Comparison of ENCODE assay signal across 17 cellular contexts in genomic region chr12:56867216-56867615, GRCh38.
DNase-seq lines count a peak whose midpoint lies in the region; ATAC-seq, FAIRE-seq and TF ChIP-seq lines count a peak whose summit lies in the region.
"Had no signal": no experiment of that assay in that cellular context is flagged by ENCODE, and none has a peak within 500 bp of the region (broad histone marks: within the 10 kb centered on the region; RNA-seq: fewer than 3 reads in every experiment).

No MANE protein-coding gene starts in this region.

- H3K79me2 ChIP-seq in GM23338 (replicated peaks; ENCODE audit: insufficient read depth) (no peaks in the 10 kb centered on the region), K562 (ENCODE audit: control insufficient read depth, insufficient read depth, low read length) (no peaks in the 10 kb centered on the region), SK-N-SH (ENCODE audit: insufficient read depth) (no peaks in the 10 kb centered on the region)

- peaks cover 58% of the 10 kb centered on the region for H3K9me3 ChIP-seq in A549
- peaks cover 17% of the 10 kb centered on the region for H3K9me3 ChIP-seq in K562 (replicated peaks; ENCODE audit: control insufficient read depth, insufficient read depth, low read depth, low read length)
- no peaks in the 10 kb centered on the region; the same call in 1 of the 2 replicates for H3K9me3 ChIP-seq in SK-N-SH
- H3K9me3 ChIP-seq in WERI-Rb-1 (ENCODE audit: severe bottlenecking), result peaks cover 33% of the 10 kb centered on the region

- no peak overlapping the region for H3K4me3 ChIP-seq in A549
- H3K4me3 ChIP-seq in GM23338, result no peak overlapping the region
- H3K4me3 ChIP-seq in K562, result no peak overlapping the region
- no peak overlapping the region for H3K4me3 ChIP-seq in SK-N-SH (ENCODE audit: low read depth in 2 of 2, low read length in 1 of 2)
- H3K4me3 ChIP-seq in WERI-Rb-1 (ENCODE audit: low read depth, low read length), result no peak overlapping the region

- intact Hi-C loops in K562 (cut with micrococcal nuclease), result no loop called here

- CTCF ChIA-PET in A549 (lab: Yijun Ruan, JAX), result no interaction called here
- CTCF ChIA-PET in K562 (lab: Yijun Ruan, JAX; ENCODE audit: low intra/inter-chr PET ratio), result no interaction called here
- CTCF ChIA-PET in SK-N-SH (lab: Yijun Ruan, JAX), result no interaction called here

- H3K9me1 ChIP-seq in K562 (ENCODE audit: control insufficient read depth, insufficient read depth, low read length), result no peaks in the 10 kb centered on the region

- H3K4me1 Mint-ChIP-seq in GM23338, result no peaks in the 10 kb centered on the region
- H3K4me1 Mint-ChIP-seq: B cell had no signal

- H2AFZ ChIP-seq in GM23338, result no peak overlapping the region
- H2AFZ ChIP-seq in K562 (ENCODE audit: low read depth, low read length), result no peak overlapping the region
- H2AFZ ChIP-seq in SK-N-SH (ENCODE audit: low read depth), result no peak overlapping the region

- no peak for FAIRE-seq in A549 (lab: Jason Lieb, UNC)
- FAIRE-seq in K562 (lab: Jason Lieb, UNC), result no peak
- FAIRE-seq: H54, HTR-8/SVneo had no signal

- H3K9ac ChIP-seq in K562 (ENCODE audit: insufficient read depth in 1 of 2, low read depth in 2 of 2, low read length in 2 of 2) (no peak overlapping the region), SK-N-SH (no peak overlapping the region)

- H3K27ac Mint-ChIP-seq in GM23338, result no peak overlapping the region
- H3K27ac Mint-ChIP-seq: B cell; CD4-positive, alpha-beta T cell had no signal

- H3K4me3 Mint-ChIP-seq in GM23338, result no peak overlapping the region
- H3K4me3 Mint-ChIP-seq: B cell; CD4-positive, alpha-beta T cell had no signal

- peaks cover 38% of the 10 kb centered on the region for H3K36me3 Mint-ChIP-seq in GM23338 (ENCODE audit: low read depth)

- no peak for TF ChIP-seq EP300 in A549 (IDR thresholded peaks at IDR 0.05)
- TF ChIP-seq EP300 in K562 (IDR thresholded peaks at IDR 0.05; ENCODE audit: low read length), result no peak
- no peak for TF ChIP-seq EP300 in SK-N-SH (IDR thresholded peaks at IDR 0.05; ENCODE audit: borderline replicate concordance in 1 of 2, low read depth in 1 of 2, low read length in 1 of 2)

- in situ Hi-C loops in K562 (cut with MboI), result no loop called here

- TF ChIP-seq RAD21 in A549 (conservative IDR thresholded peaks at IDR 0.05 in 1 of 2, IDR thresholded peaks at IDR 0.05 in 1 of 2) (no peak), K562 (CRISPR knock-in tag; conservative IDR thresholded peaks at IDR 0.05 in 1 of 2, IDR thresholded peaks at IDR 0.05 in 1 of 2) (no peak), SK-N-SH (IDR thresholded peaks at IDR 0.05; ENCODE audit: low read length) (no peak)

- H4K20me1 ChIP-seq in GM23338 (replicated peaks; ENCODE audit: insufficient read depth) (no peaks in the 10 kb centered on the region), K562 (replicated peaks; ENCODE audit: control insufficient read depth, insufficient read depth, low read length) (no peaks in the 10 kb centered on the region), SK-N-SH (ENCODE audit: insufficient read depth) (no peaks in the 10 kb centered on the region)

- TF ChIP-seq POLR2A in A549 (IDR thresholded peaks at IDR 0.05; ENCODE audit: low read length) (no peak), K562 (conservative IDR thresholded peaks at IDR 0.05) (no peak)

- POLR2A ChIA-PET in A549 (lab: Yijun Ruan, JAX), result no interaction called here
- POLR2A ChIA-PET in K562 (lab: Yijun Ruan, JAX), result no interaction called here
- POLR2A ChIA-PET in SK-N-SH (lab: Yijun Ruan, JAX), result no interaction called here

- H3F3A ChIP-seq in GM23338 (replicated peaks; ENCODE audit: low read depth) (no peaks in the 10 kb centered on the region), SK-N-SH (replicated peaks; ENCODE audit: insufficient read depth) (no peaks in the 10 kb centered on the region)

- H3K4me1 ChIP-seq in A549 (no peaks in the 10 kb centered on the region), GM23338 (ENCODE audit: insufficient read depth) (no peaks in the 10 kb centered on the region), K562 (replicated peaks in 1 of 2; ENCODE audit: control insufficient read depth in 2 of 2, insufficient read depth in 2 of 2, low read length in 2 of 2) (no peaks in the 10 kb centered on the region), SK-N-SH (ENCODE audit: control insufficient read depth in 1 of 2, insufficient read depth in 2 of 2, low read depth in 1 of 2, low read length in 1 of 2) (no peaks in the 10 kb centered on the region)

- BruUV-seq in K562 (replicated peaks; lab: Mats Ljungman, UMichigan), result no TSS peak

- no peak overlapping the region for H3K4me2 ChIP-seq in A549
- H3K4me2 ChIP-seq in GM23338, result no peak overlapping the region
- H3K4me2 ChIP-seq in K562 (ENCODE audit: insufficient read depth, low read length), result no peak overlapping the region
- no peak overlapping the region for H3K4me2 ChIP-seq in SK-N-SH

- H3K27ac ChIP-seq in A549 (no peak overlapping the region), GM23338 (ENCODE audit: low read depth) (no peak overlapping the region), K562 (ENCODE audit: extremely low read depth, low read depth, low read length) (no peak overlapping the region), SK-N-SH (ENCODE audit: low read depth in 2 of 2, low read length in 1 of 2) (no peak overlapping the region), WERI-Rb-1 (no peak overlapping the region)

- H3K9me2 ChIP-seq in GM23338 (ENCODE audit: insufficient read depth), result 0 out of 2 replicates have a peak, but pooled peaks cover 3% of the 10 kb centered on the region
- H3K9me2 ChIP-seq in SK-N-SH, result no peaks in the 10 kb centered on the region

- ATAC-seq in A549, result no peak
- no peak for ATAC-seq in GM23338
- ATAC-seq in K562, result no peak
- ATAC-seq in GM21576 (IDR thresholded peaks at IDR 0.05; ENCODE audit: unreplicated experiment), result no peak

- H3K27me3 ChIP-seq in GM23338 (ENCODE audit: insufficient read depth), result no peaks in the 10 kb centered on the region
- H3K27me3 ChIP-seq in K562 (ENCODE audit: control insufficient read depth in 2 of 2, insufficient read depth in 2 of 2, low read length in 2 of 2), result 0 out of 5 replicates have a peak, but pooled peaks cover 0 to 4% of the 10 kb centered on the region in 2 experiments
- H3K27me3 ChIP-seq in SK-N-SH (ENCODE audit: insufficient read depth), result no peaks in the 10 kb centered on the region
- H3K27me3 ChIP-seq in WERI-Rb-1 (ENCODE audit: insufficient read depth, low read depth, severe bottlenecking), result no peaks in the 10 kb centered on the region

- TF ChIP-seq CTCF in A549 (IDR thresholded peaks at IDR 0.05) (no peak), GM23338 (conservative IDR thresholded peaks at IDR 0.05; ENCODE audit: low read depth in 2 of 2) (no peak), K562 (IDR thresholded peaks at IDR 0.05 in 2 of 3, conservative IDR thresholded peaks at IDR 0.05 in 1 of 3; ENCODE audit: insufficient read depth in 2 of 3, low read depth in 1 of 3, low read length in 3 of 3) (no peak), SK-N-SH (IDR thresholded peaks at IDR 0.05) (no peak), WERI-Rb-1 (IDR thresholded peaks at IDR 0.05; ENCODE audit: low read depth, low read length) (no peak)

- peaks cover 92% of the 10 kb centered on the region for H3K9me3 Mint-ChIP-seq in GM23338

- WGBS in A549 (ENCODE audit: missing lambda C conversion rate), result 3% methylated on average over 1 of the region's 1 CpG
- WGBS in K562 (ENCODE audit: insufficient coverage, low coverage, missing lambda C conversion rate), result 4% methylated on average over 1 of the region's 1 CpG
- 0% methylated on average over 1 of the region's 1 CpG for WGBS in SK-N-SH (ENCODE audit: low lambda C conversion rate)

- DNase-seq in A549 (ENCODE audit: low read depth in 1 of 2, low spot score in 1 of 2) (no peak), GM23338 (ENCODE audit: low spot score) (peak; percentile 22), NCI-H226 (peak; percentile 11), K562 (ENCODE audit: extremely low read depth in 1 of 4, low spot score in 3 of 4) (no peak), SK-N-SH (no peak), MV-4-11 (lab: John Stamatoyannopoulos, UW) (no peak), WERI-Rb-1 (no peak)
- DNase-seq: C1 segment of cervical spinal cord; Calu3; CD4-positive, alpha-beta T cell; DMS 273 treated with DMSO at 0.1 percent for 48 hours; DND-41; GF-D8 had no signal

- H3K36me3 ChIP-seq in GM23338 (ENCODE audit: insufficient read depth) (peaks cover 17% of the 10 kb centered on the region; the same call in 1 of the 2 replicates), K562 (ENCODE audit: control insufficient read depth, insufficient read depth, low read length) (no peaks in the 10 kb centered on the region), SK-N-SH (replicated peaks in 1 of 2; ENCODE audit: control insufficient read depth in 1 of 2, insufficient read depth in 2 of 2, low read length in 1 of 2) (no peaks in the 10 kb centered on the region), WERI-Rb-1 (no peaks in the 10 kb centered on the region)

- H3K27me3 Mint-ChIP-seq in GM23338 (ENCODE audit: insufficient read depth, low read depth, poor library complexity), result peaks cover 1% of the 10 kb centered on the region

TF ChIP-seq in A549, 52 proteins besides CTCF, POLR2A, EP300 and RAD21:
- TF ChIP-seq NR3C1 (IDR thresholded peaks at IDR 0.05) (no peak), ZFP36 (IDR thresholded peaks at IDR 0.05; ENCODE audit: borderline replicate concordance, partially characterized antibody) (peak; percentile 89), MYC (IDR thresholded peaks at IDR 0.05; ENCODE audit: borderline replicate concordance, low read length) (no peak)

TF ChIP-seq in K562, 482 proteins besides CTCF, POLR2A, EP300 and RAD21 (continues in another document):
- no peak for TF ChIP-seq HMBOX1 (IDR thresholded peaks at IDR 0.05)
- peak; percentile 52 for TF ChIP-seq ZFP36 (IDR thresholded peaks at IDR 0.05; ENCODE audit: low read depth, low read length, partially characterized antibody)

TF ChIP-seq in SK-N-SH, 30 proteins besides CTCF, POLR2A, EP300 and RAD21 (continues in another document):
- TF ChIP-seq IRF3 (IDR thresholded peaks at IDR 0.05; ENCODE audit: low read depth, low read length) (no peak), TAF1 (IDR thresholded peaks at IDR 0.05; ENCODE audit: borderline replicate concordance, low read depth, low read length) (no peak), MEF2A (IDR thresholded peaks at IDR 0.05; ENCODE audit: borderline replicate concordance, low read depth) (no peak), FOXJ3 (CRISPR knock-in tag; IDR thresholded peaks at IDR 0.05) (no peak)

Comparison
In these comparisons a context has a peak if more than half of its experiments do, and no peak if none do; other contexts are left out.
1. DNase-seq: peak in GM23338 (single experiment) and NCI-H226 (single experiment); none in A549 (0 of 2), K562 (0 of 4), SK-N-SH (single experiment), MV-4-11 (single experiment) and WERI-Rb-1 (single experiment).
2. Of the 35 proteins assayed by ChIP-seq in both K562 and A549: peak only in K562: none; only in A549: none; in both: ZFP36; in neither: 34.